In the genomic region with DNA sequence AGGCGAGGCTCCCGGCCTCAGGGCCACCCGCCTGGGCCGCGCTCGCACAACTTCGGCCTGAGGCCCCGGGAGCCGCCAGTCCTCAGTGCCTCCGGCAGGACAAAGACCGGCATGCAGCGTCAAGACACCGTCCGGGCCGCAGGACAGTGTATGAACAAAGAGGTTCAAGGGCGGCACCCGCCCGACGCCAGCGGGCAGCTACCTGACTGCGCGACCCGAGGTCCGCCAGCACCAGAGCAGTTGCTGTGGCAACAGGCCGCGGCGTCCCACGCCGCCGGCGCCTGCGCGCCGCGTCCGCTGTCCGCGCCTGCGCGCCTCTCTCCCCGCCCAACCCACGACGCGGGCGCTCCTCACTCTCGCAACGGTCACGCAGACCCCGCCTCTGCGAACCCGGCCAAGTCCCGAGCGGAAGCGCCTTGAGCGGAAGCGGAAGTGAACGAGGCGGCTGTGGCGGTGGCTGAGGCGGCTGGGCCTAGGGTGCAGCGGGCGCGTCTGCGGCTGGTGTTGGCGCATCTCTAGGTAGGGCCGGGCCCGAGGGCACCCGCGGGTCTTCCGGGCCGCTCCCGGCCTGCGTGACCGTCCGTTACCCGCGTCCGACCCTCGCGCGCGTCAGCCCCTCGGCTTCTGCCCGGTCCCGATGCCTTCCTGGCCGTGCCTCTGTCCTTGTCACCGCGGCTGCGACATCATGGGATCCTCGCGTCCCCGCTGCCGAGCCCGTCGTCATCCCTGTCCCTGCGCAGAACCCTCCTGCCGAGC, we compare ENCODE assay signal across 1 cellular context.
TF ChIP-seq lines count a peak whose summit lies in the region.

Gene FAM120B, plus strand, starts transcription at position 435 of the 756 bp plus-strand sequence. CDS start 10,633 bp downstream, outside the sequence.

TF ChIP-seq in HepG2, 621 proteins besides CTCF, POLR2A, EP300 and RAD21 (continued from another document):
- TF ChIP-seq, protein P1, sequence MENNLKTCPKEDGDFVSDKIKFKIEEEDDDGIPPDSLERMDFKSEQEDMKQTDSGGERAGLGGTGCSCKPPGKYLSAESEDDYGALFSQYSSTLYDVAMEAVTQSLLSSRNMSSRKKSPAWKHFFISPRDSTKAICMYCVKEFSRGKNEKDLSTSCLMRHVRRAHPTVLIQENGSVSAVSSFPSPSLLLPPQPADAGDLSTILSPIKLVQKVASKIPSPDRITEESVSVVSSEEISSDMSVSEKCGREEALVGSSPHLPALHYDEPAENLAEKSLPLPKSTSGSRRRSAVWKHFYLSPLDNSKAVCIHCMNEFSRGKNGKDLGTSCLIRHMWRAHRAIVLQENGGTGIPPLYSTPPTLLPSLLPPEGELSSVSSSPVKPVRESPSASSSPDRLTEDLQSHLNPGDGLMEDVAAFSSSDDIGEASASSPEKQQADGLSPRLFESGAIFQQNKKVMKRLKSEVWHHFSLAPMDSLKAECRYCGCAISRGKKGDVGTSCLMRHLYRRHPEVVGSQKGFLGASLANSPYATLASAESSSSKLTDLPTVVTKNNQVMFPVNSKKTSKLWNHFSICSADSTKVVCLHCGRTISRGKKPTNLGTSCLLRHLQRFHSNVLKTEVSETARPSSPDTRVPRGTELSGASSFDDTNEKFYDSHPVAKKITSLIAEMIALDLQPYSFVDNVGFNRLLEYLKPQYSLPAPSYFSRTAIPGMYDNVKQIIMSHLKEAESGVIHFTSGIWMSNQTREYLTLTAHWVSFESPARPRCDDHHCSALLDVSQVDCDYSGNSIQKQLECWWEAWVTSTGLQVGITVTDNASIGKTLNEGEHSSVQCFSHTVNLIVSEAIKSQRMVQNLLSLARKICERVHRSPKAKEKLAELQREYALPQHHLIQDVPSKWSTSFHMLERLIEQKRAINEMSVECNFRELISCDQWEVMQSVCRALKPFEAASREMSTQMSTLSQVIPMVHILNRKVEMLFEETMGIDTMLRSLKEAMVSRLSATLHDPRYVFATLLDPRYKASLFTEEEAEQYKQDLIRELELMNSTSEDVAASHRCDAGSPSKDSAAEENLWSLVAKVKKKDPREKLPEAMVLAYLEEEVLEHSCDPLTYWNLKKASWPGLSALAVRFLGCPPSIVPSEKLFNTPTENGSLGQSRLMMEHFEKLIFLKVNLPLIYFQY (CRISPR knock-in tag; IDR thresholded peaks at IDR 0.05; ENCODE audit: borderline replicate concordance): no peak; the same call in 1 of the 2 replicates
- TF ChIP-seq SMC3 (IDR thresholded peaks at IDR 0.05; ENCODE audit: low read length) (no peak), ZBTB10 (CRISPR knock-in tag; IDR thresholded peaks at IDR 0.05; ENCODE audit: borderline replicate concordance) (peak; percentile 32; the same call in 1 of the 2 replicates), ZFY (CRISPR knock-in tag; IDR thresholded peaks at IDR 0.05) (peak; percentile 100), ZNF446 (CRISPR knock-in tag; IDR thresholded peaks at IDR 0.05) (peak; percentile 13; the same call in 1 of the 2 replicates), POLR2AphosphoS5 (IDR thresholded peaks at IDR 0.05; ENCODE audit: low read depth, low read length) (peak; percentile 96), ZNF124 (CRISPR knock-in tag; IDR thresholded peaks at IDR 0.05) (peak; percentile 74; the same call in 1 of the 2 replicates), MIER3 (CRISPR knock-in tag; IDR thresholded peaks at IDR 0.05; ENCODE audit: borderline replicate concordance) (0 out of 2 replicates have a peak, but pooled peaks have one; percentile 18), ZNF513 (CRISPR knock-in tag; conservative IDR thresholded peaks at IDR 0.05) (peak; percentile 23; the same call in 1 of the 2 replicates), MLLT10 (CRISPR knock-in tag; IDR thresholded peaks at IDR 0.05) (no peak), ARHGAP35 (CRISPR knock-in tag; IDR thresholded peaks at IDR 0.05; ENCODE audit: borderline replicate concordance) (peak; percentile 51; the same call in 1 of the 2 replicates), RFXANK (CRISPR knock-in tag; IDR thresholded peaks at IDR 0.05) (no peak; the same call in 1 of the 2 replicates), DR1 (CRISPR knock-in tag; IDR thresholded peaks at IDR 0.05) (peak; percentile 84), BCL3 (CRISPR knock-in tag; IDR thresholded peaks at IDR 0.05) (no peak; the same call in none of the 2 replicates), ZNF674 (CRISPR knock-in tag; IDR thresholded peaks at IDR 0.05; ENCODE audit: low read depth) (peak; percentile 22; the same call in 1 of the 2 replicates)
- TF ChIP-seq, protein P2, sequence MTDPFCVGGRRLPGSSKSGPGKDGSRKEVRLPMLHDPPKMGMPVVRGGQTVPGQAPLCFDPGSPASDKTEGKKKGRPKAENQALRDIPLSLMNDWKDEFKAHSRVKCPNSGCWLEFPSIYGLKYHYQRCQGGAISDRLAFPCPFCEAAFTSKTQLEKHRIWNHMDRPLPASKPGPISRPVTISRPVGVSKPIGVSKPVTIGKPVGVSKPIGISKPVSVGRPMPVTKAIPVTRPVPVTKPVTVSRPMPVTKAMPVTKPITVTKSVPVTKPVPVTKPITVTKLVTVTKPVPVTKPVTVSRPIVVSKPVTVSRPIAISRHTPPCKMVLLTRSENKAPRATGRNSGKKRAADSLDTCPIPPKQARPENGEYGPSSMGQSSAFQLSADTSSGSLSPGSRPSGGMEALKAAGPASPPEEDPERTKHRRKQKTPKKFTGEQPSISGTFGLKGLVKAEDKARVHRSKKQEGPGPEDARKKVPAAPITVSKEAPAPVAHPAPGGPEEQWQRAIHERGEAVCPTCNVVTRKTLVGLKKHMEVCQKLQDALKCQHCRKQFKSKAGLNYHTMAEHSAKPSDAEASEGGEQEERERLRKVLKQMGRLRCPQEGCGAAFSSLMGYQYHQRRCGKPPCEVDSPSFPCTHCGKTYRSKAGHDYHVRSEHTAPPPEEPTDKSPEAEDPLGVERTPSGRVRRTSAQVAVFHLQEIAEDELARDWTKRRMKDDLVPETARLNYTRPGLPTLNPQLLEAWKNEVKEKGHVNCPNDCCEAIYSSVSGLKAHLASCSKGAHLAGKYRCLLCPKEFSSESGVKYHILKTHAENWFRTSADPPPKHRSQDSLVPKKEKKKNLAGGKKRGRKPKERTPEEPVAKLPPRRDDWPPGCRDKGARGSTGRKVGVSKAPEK (CRISPR knock-in tag; IDR thresholded peaks at IDR 0.05; ENCODE audit: borderline replicate concordance): no peak
- TF ChIP-seq, protein P3, sequence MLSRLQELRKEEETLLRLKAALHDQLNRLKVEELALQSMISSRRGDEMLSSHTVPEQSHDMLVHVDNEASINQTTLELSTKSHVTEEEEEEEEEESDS (CRISPR knock-in tag; IDR thresholded peaks at IDR 0.05; ENCODE audit: borderline replicate concordance): 0 out of 2 replicates have a peak, but pooled peaks have one; percentile 17
- TF ChIP-seq, protein P4, sequence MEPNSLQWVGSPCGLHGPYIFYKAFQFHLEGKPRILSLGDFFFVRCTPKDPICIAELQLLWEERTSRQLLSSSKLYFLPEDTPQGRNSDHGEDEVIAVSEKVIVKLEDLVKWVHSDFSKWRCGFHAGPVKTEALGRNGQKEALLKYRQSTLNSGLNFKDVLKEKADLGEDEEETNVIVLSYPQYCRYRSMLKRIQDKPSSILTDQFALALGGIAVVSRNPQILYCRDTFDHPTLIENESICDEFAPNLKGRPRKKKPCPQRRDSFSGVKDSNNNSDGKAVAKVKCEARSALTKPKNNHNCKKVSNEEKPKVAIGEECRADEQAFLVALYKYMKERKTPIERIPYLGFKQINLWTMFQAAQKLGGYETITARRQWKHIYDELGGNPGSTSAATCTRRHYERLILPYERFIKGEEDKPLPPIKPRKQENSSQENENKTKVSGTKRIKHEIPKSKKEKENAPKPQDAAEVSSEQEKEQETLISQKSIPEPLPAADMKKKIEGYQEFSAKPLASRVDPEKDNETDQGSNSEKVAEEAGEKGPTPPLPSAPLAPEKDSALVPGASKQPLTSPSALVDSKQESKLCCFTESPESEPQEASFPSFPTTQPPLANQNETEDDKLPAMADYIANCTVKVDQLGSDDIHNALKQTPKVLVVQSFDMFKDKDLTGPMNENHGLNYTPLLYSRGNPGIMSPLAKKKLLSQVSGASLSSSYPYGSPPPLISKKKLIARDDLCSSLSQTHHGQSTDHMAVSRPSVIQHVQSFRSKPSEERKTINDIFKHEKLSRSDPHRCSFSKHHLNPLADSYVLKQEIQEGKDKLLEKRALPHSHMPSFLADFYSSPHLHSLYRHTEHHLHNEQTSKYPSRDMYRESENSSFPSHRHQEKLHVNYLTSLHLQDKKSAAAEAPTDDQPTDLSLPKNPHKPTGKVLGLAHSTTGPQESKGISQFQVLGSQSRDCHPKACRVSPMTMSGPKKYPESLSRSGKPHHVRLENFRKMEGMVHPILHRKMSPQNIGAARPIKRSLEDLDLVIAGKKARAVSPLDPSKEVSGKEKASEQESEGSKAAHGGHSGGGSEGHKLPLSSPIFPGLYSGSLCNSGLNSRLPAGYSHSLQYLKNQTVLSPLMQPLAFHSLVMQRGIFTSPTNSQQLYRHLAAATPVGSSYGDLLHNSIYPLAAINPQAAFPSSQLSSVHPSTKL (CRISPR knock-in tag; IDR thresholded peaks at IDR 0.05): peak; percentile 73
- TF ChIP-seq, protein P5, sequence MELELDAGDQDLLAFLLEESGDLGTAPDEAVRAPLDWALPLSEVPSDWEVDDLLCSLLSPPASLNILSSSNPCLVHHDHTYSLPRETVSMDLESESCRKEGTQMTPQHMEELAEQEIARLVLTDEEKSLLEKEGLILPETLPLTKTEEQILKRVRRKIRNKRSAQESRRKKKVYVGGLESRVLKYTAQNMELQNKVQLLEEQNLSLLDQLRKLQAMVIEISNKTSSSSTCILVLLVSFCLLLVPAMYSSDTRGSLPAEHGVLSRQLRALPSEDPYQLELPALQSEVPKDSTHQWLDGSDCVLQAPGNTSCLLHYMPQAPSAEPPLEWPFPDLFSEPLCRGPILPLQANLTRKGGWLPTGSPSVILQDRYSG (CRISPR knock-in tag; IDR thresholded peaks at IDR 0.05): peak; percentile 76
- TF ChIP-seq, protein P6, sequence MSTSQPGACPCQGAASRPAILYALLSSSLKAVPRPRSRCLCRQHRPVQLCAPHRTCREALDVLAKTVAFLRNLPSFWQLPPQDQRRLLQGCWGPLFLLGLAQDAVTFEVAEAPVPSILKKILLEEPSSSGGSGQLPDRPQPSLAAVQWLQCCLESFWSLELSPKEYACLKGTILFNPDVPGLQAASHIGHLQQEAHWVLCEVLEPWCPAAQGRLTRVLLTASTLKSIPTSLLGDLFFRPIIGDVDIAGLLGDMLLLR (CRISPR knock-in tag; IDR thresholded peaks at IDR 0.05): peak; percentile 89; the same call in 1 of the 2 replicates
